In the genomic region with DNA sequence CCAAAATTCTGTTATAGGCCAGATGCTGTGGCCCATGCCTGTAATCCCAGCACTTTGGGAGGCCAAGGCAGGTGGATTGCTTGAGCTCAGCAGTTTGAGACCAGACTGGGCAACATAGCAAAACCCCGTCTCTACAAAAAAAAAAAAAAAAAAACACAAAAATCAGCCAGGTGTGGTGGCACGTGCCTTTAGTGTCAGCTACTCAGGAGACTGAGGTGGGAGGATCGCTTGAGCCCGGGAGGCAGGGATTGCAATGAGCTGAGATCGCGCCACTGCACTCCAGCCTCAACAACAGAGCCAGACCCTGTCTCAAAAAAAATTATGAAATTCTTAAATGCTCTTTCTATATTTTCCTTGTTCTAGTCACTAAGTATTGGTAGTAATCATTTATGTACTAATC, we compare ENCODE assay signal across 30 cellular contexts.
"Had no signal": no experiment of that assay in that cellular context is flagged by ENCODE, and none has a peak within 500 bp of the region (broad histone marks: within the 10 kb centered on the region; RNA-seq: fewer than 3 reads in every experiment).

No MANE protein-coding gene starts in this region.

- ATAC-seq: Panc1, SK-N-SH treated with all-trans-retinoic acid at 6 μM for 48 hours, WTC11 had no signal

- H3K27ac Mint-ChIP-seq: activated naive CD4-positive, alpha-beta T cell treated with anti-CD3 and anti-CD28 coated beads, Interleukin-2, amount 10 ng/mL, durations not matched to agents 7 days and 5 days; activated naive CD8-positive, alpha-beta T cell treated with anti-CD3 and anti-CD28 coated beads for 36 hours; WTC11 had no signal

- H3K9me3 ChIP-seq: SJSA1 had no signal

- H3K36me3 Mint-ChIP-seq: IgD-negative memory B cell, WTC11 had no signal

- H3K4me1 Mint-ChIP-seq: IgD-negative memory B cell had no signal

- H3K4me3 ChIP-seq: cardiac muscle cell, SJSA1 had no signal

- H3K27ac ChIP-seq: brain microvascular endothelial cell, cardiac muscle cell, RWPE1, SJSA1 had no signal

- DNase-seq: activated CD4-positive, alpha-beta T cell treated with anti-CD3 and anti-CD28 coated beads for 1 hour; activated CD4-positive, alpha-beta T cell treated with anti-CD3 and anti-CD28 coated beads, Interleukin-2, amount 10 ng/mL, durations not matched to agents 24 days and 14 days; activated CD4-positive, alpha-beta T cell treated with anti-CD3 and anti-CD28 coated beads, Interleukin-2, amount 50 U/mL, for 48 hours; activated gamma-delta T cell treated with Interleukin-2 at 50 U/mL for 16 hours; activated naive CD4-positive, alpha-beta T cell treated with anti-CD3 and anti-CD28 coated beads, Interleukin-2, amount 10 ng/mL, durations not matched to agents 7 days and 5 days; activated naive CD8-positive, alpha-beta T cell treated with anti-CD3 and anti-CD28 coated beads for 36 hours; brain microvascular endothelial cell; KG1; MV-4-11; NCI-H1105; NCI-H1436; NCI-H1694 treated with DMSO at 0.1 percent for 48 hours; NCI-H2029 treated with DMSO at 0.1 percent for 48 hours; NCI-H345; NCI-H510A; NCI-H526 treated with DMSO at 0.1 percent for 48 hours; NCI-H82; OCI-M1; Right ventricle myocardium superior; SW 1271; T-helper 9 cell had no signal

- H3K27me3 Mint-ChIP-seq: activated CD4-positive, alpha-beta T cell treated with anti-CD3 and anti-CD28 coated beads, Interleukin-2, amount 10 ng/mL, durations not matched to agents 24 days and 14 days; activated naive CD4-positive, alpha-beta T cell treated with anti-CD3 and anti-CD28 coated beads, Interleukin-2, amount 10 ng/mL, durations not matched to agents 7 days and 5 days; activated naive CD8-positive, alpha-beta T cell treated with anti-CD3 and anti-CD28 coated beads for 36 hours; IgD-negative memory B cell had no signal

- H3K36me3 ChIP-seq: brain microvascular endothelial cell, cardiac muscle cell had no signal

- H3K4me3 Mint-ChIP-seq: activated CD4-positive, alpha-beta T cell treated with anti-CD3 and anti-CD28 coated beads, Interleukin-2, amount 10 ng/mL, durations not matched to agents 24 days and 14 days; activated naive CD4-positive, alpha-beta T cell treated with anti-CD3 and anti-CD28 coated beads, Interleukin-2, amount 10 ng/mL, durations not matched to agents 7 days and 5 days; activated naive CD8-positive, alpha-beta T cell treated with anti-CD3 and anti-CD28 coated beads for 36 hours; IgD-negative memory B cell; T-helper 1 cell treated with Interleukin-12 subunit alpha and Interleukin-12 subunit beta and Interleukin-4 antibody, amounts not matched to agents 30 μg/mL and 1 μg/mL, for 36 hours; WTC11 had no signal

- H3K4me1 ChIP-seq: SJSA1 had no signal

- H3K9me3 Mint-ChIP-seq: activated CD4-positive, alpha-beta T cell treated with anti-CD3 and anti-CD28 coated beads, Interleukin-2, amount 10 ng/mL, durations not matched to agents 24 days and 14 days; activated naive CD4-positive, alpha-beta T cell treated with anti-CD3 and anti-CD28 coated beads, Interleukin-2, amount 10 ng/mL, durations not matched to agents 7 days and 5 days; activated naive CD8-positive, alpha-beta T cell treated with anti-CD3 and anti-CD28 coated beads for 36 hours; activated T-helper 2 cell treated with anti-CD3 and anti-CD28 coated beads, Interferon-gamma antibody, Interleukin-2, Interleukin-4, amounts not matched to agents 10 μg/mL and 5 μg/mL and 100 μg/mL, durations not matched to agents 14 hours and 24 hours and 36 hours; IgD-negative memory B cell; T-helper 1 cell treated with Interleukin-12 subunit alpha and Interleukin-12 subunit beta and Interleukin-4 antibody, amounts not matched to agents 30 μg/mL and 1 μg/mL, for 36 hours; WTC11 had no signal

- H3K27me3 ChIP-seq: brain microvascular endothelial cell, cardiac muscle cell, SJSA1 had no signal
